1 cellular context compared by ENCODE assay signal in the genomic region with DNA sequence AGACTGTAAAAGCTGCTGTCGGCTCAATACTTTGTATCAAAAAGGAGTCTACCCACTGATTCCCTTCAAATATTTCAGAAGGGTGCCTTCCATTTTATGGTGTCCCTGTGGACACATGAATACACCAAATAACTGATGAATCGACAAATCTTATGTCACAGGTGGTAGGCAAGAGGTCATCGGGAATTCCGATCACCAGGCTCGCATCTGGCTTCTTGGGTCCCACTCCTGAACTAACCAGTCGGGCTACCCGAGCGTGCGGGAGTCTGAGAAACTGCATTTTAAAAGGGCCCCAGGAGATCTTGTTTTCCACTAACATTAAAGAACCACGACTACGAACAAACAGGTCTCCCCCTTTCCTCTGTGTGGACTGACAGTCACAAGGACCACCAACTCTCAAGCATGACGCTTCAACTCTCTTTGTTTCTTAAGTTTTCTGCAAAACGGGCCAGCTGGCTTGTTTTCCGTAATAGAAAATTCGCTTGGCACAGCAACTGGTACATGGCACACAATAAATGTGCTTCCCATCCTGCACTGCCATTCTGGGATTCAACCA.
TF ChIP-seq lines count a peak whose summit lies in the region.

No MANE protein-coding gene starts in this region.

TF ChIP-seq in WTC11, 78 proteins besides CTCF, POLR2A, EP300 and RAD21 (continued from another document):
- TF ChIP-seq, protein P1, sequence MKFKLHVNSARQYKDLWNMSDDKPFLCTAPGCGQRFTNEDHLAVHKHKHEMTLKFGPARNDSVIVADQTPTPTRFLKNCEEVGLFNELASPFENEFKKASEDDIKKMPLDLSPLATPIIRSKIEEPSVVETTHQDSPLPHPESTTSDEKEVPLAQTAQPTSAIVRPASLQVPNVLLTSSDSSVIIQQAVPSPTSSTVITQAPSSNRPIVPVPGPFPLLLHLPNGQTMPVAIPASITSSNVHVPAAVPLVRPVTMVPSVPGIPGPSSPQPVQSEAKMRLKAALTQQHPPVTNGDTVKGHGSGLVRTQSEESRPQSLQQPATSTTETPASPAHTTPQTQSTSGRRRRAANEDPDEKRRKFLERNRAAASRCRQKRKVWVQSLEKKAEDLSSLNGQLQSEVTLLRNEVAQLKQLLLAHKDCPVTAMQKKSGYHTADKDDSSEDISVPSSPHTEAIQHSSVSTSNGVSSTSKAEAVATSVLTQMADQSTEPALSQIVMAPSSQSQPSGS (CRISPR knock-in tag; IDR thresholded peaks at IDR 0.05; ENCODE audit: borderline replicate concordance, low read depth), result no peak
